ENCODE assay signal across 1 cellular context in genomic region chr7:155147624-155148023, GRCh38.
TF ChIP-seq lines count a peak whose summit lies in the region.

No MANE protein-coding gene starts in this region.

TF ChIP-seq in GM23338, 12 proteins besides CTCF, POLR2A, EP300 and RAD21 (continued from another document):
- TF ChIP-seq ZNF462 (CRISPR knock-in tag; IDR thresholded peaks at IDR 0.05): no peak
- no peak for TF ChIP-seq STAT1 (IDR thresholded peaks at IDR 0.05; ENCODE audit: unreplicated experiment)
- TF ChIP-seq ZNF331 (CRISPR knock-in tag; IDR thresholded peaks at IDR 0.05; ENCODE audit: low read depth): no peak
- TF ChIP-seq EZH2 (IDR thresholded peaks at IDR 0.05; ENCODE audit: low read depth, unreplicated experiment): no peak
- TF ChIP-seq CREB1 (CRISPR knock-in tag; IDR thresholded peaks at IDR 0.05; ENCODE audit: low read depth): no peak
- no peak for TF ChIP-seq ETS1 (IDR thresholded peaks at IDR 0.05)
